Comparison of ENCODE assay signal across 1 cellular context in genomic region chrX:106177982-106178321, GRCh38.
TF ChIP-seq lines count a peak whose summit lies in the region.

No MANE protein-coding gene starts in this region.

TF ChIP-seq in WTC11, 78 proteins besides CTCF, POLR2A, EP300 and RAD21 (continued from another document):
- TF ChIP-seq ATF3 (CRISPR knock-in tag; conservative IDR thresholded peaks at IDR 0.05): no peak
- no peak for TF ChIP-seq EMX1 (CRISPR knock-in tag; IDR thresholded peaks at IDR 0.05)
- TF ChIP-seq USF1 (CRISPR knock-in tag; IDR thresholded peaks at IDR 0.05): no peak
- TF ChIP-seq MYBL2 (CRISPR knock-in tag; IDR thresholded peaks at IDR 0.05): no peak
- TF ChIP-seq NFE2L1 (CRISPR knock-in tag; IDR thresholded peaks at IDR 0.05): no peak
- TF ChIP-seq, protein P1, sequence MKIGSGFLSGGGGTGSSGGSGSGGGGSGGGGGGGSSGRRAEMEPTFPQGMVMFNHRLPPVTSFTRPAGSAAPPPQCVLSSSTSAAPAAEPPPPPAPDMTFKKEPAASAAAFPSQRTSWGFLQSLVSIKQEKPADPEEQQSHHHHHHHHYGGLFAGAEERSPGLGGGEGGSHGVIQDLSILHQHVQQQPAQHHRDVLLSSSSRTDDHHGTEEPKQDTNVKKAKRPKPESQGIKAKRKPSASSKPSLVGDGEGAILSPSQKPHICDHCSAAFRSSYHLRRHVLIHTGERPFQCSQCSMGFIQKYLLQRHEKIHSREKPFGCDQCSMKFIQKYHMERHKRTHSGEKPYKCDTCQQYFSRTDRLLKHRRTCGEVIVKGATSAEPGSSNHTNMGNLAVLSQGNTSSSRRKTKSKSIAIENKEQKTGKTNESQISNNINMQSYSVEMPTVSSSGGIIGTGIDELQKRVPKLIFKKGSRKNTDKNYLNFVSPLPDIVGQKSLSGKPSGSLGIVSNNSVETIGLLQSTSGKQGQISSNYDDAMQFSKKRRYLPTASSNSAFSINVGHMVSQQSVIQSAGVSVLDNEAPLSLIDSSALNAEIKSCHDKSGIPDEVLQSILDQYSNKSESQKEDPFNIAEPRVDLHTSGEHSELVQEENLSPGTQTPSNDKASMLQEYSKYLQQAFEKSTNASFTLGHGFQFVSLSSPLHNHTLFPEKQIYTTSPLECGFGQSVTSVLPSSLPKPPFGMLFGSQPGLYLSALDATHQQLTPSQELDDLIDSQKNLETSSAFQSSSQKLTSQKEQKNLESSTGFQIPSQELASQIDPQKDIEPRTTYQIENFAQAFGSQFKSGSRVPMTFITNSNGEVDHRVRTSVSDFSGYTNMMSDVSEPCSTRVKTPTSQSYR (CRISPR knock-in tag; IDR thresholded peaks at IDR 0.05): no peak
TF ChIP-seq in WTC11: peak in this region for 0.
